21 cellular contexts compared by ENCODE assay signal in the genomic region with DNA sequence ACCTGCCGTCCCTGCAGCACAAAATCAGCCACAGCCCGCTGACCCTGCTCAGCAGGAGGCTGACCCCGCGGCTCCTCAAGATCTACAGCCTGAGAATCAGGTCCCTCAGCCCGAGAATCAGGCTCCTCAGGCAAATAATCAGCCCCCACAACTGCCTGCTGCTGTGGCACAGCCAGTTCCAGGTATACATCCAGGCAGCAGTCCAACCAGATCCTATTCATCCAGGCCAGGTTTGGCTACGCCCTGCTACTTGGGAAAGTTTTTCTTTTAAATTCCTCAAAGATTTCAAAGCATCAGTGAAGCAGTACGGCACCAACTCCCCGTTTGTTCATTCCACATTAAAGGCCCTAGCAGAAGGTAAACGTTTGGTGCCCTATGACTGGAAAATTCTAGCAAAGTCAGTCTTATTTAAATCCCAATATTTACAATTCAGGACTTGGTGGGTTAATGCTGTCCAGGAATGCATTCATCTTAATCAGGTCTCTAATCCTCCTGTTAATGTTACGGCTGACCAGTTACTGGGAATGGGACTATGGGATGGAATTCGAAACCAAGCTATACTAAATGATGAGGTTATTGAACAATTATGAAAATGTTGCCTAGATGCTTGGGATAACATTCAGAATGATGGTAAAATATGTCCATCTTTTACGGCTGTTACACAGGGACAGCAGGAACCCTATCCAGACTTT.
DNase-seq lines count a peak whose midpoint lies in the region; ATAC-seq and TF ChIP-seq lines count a peak whose summit lies in the region.
"Had no signal": no experiment of that assay in that cellular context is flagged by ENCODE, and none has a peak within 500 bp of the region (broad histone marks: within the 10 kb centered on the region; RNA-seq: fewer than 3 reads in every experiment).

No MANE protein-coding gene starts in this region.

- ATAC-seq in esophagus mucosa = peak; percentile 35
- no peak for ATAC-seq in HG02840 (IDR thresholded peaks at IDR 0.05; ENCODE audit: low FRiP score, unreplicated experiment)
- ATAC-seq in heart left ventricle = no peak
- ATAC-seq: GM12878 had no signal

- DNase-seq in astrocyte of the hippocampus (ENCODE audit: low read depth, low spot score) = peak; percentile 16
- no peak for DNase-seq in mesenchymal stem cell
- peak; percentile 88 to 91 for DNase-seq in thyroid gland
- no peak for DNase-seq in OCI-LY7 (ENCODE audit: low spot score)
- no peak for DNase-seq in LoVo (ENCODE audit: low spot score)
- DNase-seq in heart left ventricle = no peak
- DNase-seq: CD4-positive, alpha-beta memory T cell; COR-L47; GDM1; HCEC 1CT; NCI-H1092; NCI-H1417 treated with DMSO at 0.1 percent for 48 hours; NCI-H1694 treated with DMSO at 0.1 percent for 48 hours; NCI-H2081; NCI-H2227 treated with DMSO at 0.1 percent for 48 hours; NCI-H69; SIG-M5 had no signal

- H2AK5ac ChIP-seq in mesenchymal stem cell (ENCODE audit: low read length, severe bottlenecking) = no peak overlapping the region

- H3K9me3 ChIP-seq in mesenchymal stem cell (ENCODE audit: control insufficient read depth, low read length) (peaks cover 15% of the 10 kb centered on the region), thyroid gland (no peaks in the 10 kb centered on the region), OCI-LY7 (ENCODE audit: low read length) (no peaks in the 10 kb centered on the region), heart left ventricle (no peaks in the 10 kb centered on the region)

- H3K9ac ChIP-seq in mesenchymal stem cell (ENCODE audit: low read length) = no peak overlapping the region

- H3K36me3 ChIP-seq in mesenchymal stem cell (ENCODE audit: control insufficient read depth in 1 of 2, insufficient read depth in 2 of 2, low read depth in 1 of 2, low read length in 2 of 2) = peaks cover 0 to 12% of the 10 kb centered on the region in 2 experiments
- H3K36me3 ChIP-seq in thyroid gland = no peaks in the 10 kb centered on the region
- H3K36me3 ChIP-seq in OCI-LY7 (ENCODE audit: insufficient read depth, low read length) = peaks cover 30% of the 10 kb centered on the region
- no peaks in the 10 kb centered on the region for H3K36me3 ChIP-seq in heart left ventricle

- H4K20me1 ChIP-seq in OCI-LY7 (ENCODE audit: insufficient read depth, low read length) = no peaks in the 10 kb centered on the region

- POLR2A ChIA-PET in OCI-LY7 (lab: Charles Lee) = interaction anchor here (0.7 kb wide), 1 partner anchor 859 kb away, joined by 3 read pairs; no protein-coding TSS in a partner anchor

- H2BK120ac ChIP-seq in mesenchymal stem cell (ENCODE audit: low read depth, low read length) = no peak overlapping the region

- WGBS in mesenchymal stem cell = 85% methylated on average over 11 of the region's 12 CpGs
- 35 to 48% methylated on average over 12 of the region's 12 CpGs for WGBS in thyroid gland, 2 donors
- WGBS in heart left ventricle, 4 donors = 76 to 86% (median 81%) methylated on average over 12 of the region's 12 CpGs

- no peak overlapping the region for H3K18ac ChIP-seq in mesenchymal stem cell (ENCODE audit: low read depth in 1 of 2, low read length in 2 of 2)

- H3K79me1 ChIP-seq in mesenchymal stem cell (replicated peaks; ENCODE audit: low read length, poor library complexity, severe bottlenecking) = no peaks in the 10 kb centered on the region

- intact Hi-C loops in thyroid gland (cut with DNase I) = no loop called here
- intact Hi-C loops in OCI-LY7 (cut with micrococcal nuclease; ENCODE audit: unreplicated experiment) = no loop called here
- intact Hi-C loops in heart left ventricle (cut with DNase I) = no loop called here

- H3K27me3 ChIP-seq in mesenchymal stem cell (ENCODE audit: control insufficient read depth in 1 of 2, insufficient read depth in 1 of 2, low read length in 2 of 2) (no peaks in the 10 kb centered on the region), thyroid gland (no peaks in the 10 kb centered on the region), heart left ventricle (no peaks in the 10 kb centered on the region)

- H2AFZ ChIP-seq in mesenchymal stem cell (ENCODE audit: low read depth, low read length) (no peak overlapping the region), OCI-LY7 (ENCODE audit: low read length) (no peak overlapping the region)

- H3K4me1 ChIP-seq in mesenchymal stem cell (ENCODE audit: control insufficient read depth, insufficient read depth, low read depth, low read length) (peaks cover 8% of the 10 kb centered on the region), thyroid gland (peaks cover 45 to 58% of the 10 kb centered on the region in 2 donors), OCI-LY7 (ENCODE audit: insufficient read depth, low read length, poor library complexity, severe bottlenecking) (peaks cover 14% of the 10 kb centered on the region), heart left ventricle (peaks cover 0 to 9% (median 0%) of the 10 kb centered on the region in 12 donors)

- H3K27ac ChIP-seq in mesenchymal stem cell (ENCODE audit: low read length, poor library complexity, severe bottlenecking) (peak overlapping the region; percentile 46), thyroid gland (peak overlapping the region; percentile 89 to 93 (median 91)), OCI-LY7 (ENCODE audit: low read depth, low read length, poor library complexity, severe bottlenecking) (no peak overlapping the region), heart left ventricle (no peak overlapping the region)
- H3K27ac ChIP-seq: HL-60 had no signal

- no peak overlapping the region for H3K4me2 ChIP-seq in mesenchymal stem cell (ENCODE audit: low read length, poor library complexity, severe bottlenecking)
- no peak overlapping the region for H3K4me2 ChIP-seq in OCI-LY7 (ENCODE audit: low read length)

- H3K14ac ChIP-seq in mesenchymal stem cell (ENCODE audit: low read length in 2 of 2) = no peak overlapping the region

- no peak overlapping the region for H2BK12ac ChIP-seq in mesenchymal stem cell (ENCODE audit: low read length in 2 of 2)

- no peak overlapping the region for H4K8ac ChIP-seq in mesenchymal stem cell (ENCODE audit: low read length)

- no peak overlapping the region for H3K4me3 ChIP-seq in mesenchymal stem cell (ENCODE audit: insufficient read depth in 1 of 2, low read depth in 1 of 2, low read length in 2 of 2)
- H3K4me3 ChIP-seq in thyroid gland (replicated peaks in 1 of 3) = no peak overlapping the region
- H3K4me3 ChIP-seq in OCI-LY7 (ENCODE audit: low read depth, low read length, poor library complexity, severe bottlenecking) = no peak overlapping the region
- H3K4me3 ChIP-seq in heart left ventricle = no peak overlapping the region
- H3K4me3 ChIP-seq: GM12878 had no signal

- H2BK5ac ChIP-seq in mesenchymal stem cell (ENCODE audit: low read depth, low read length, poor library complexity, severe bottlenecking) = no peak overlapping the region

- no peaks in the 10 kb centered on the region for H3K79me2 ChIP-seq in OCI-LY7 (ENCODE audit: insufficient read depth, low read depth, low read length)

- peak in 1 of 2 donors; percentile 43 for TF ChIP-seq POLR2A in thyroid gland (IDR thresholded peaks at IDR 0.05)
- no peak for TF ChIP-seq POLR2A in heart left ventricle (IDR thresholded peaks at IDR 0.05)

- H4K91ac ChIP-seq in mesenchymal stem cell (ENCODE audit: low read length) = no peak overlapping the region

- no peaks in the 10 kb centered on the region for H3K9me2 ChIP-seq in OCI-LY7 (ENCODE audit: insufficient read depth, low read length)

- H2BK15ac ChIP-seq in mesenchymal stem cell (ENCODE audit: low read depth, poor library complexity, severe bottlenecking) = no peak overlapping the region

- CTCF ChIA-PET in OCI-LY7 (lab: Charles Lee; ENCODE audit: unreplicated experiment) = no interaction called here

- TF ChIP-seq CTCF in thyroid gland (IDR thresholded peaks at IDR 0.05) (no peak), OCI-LY7 (conservative IDR thresholded peaks at IDR 0.05; ENCODE audit: low read length) (no peak), heart left ventricle (IDR thresholded peaks at IDR 0.05) (no peak)

- no TSS peak for BruUV-seq in OCI-LY7 (replicated peaks; lab: Mats Ljungman, UMichigan)

- no peak overlapping the region for H3K23ac ChIP-seq in mesenchymal stem cell (ENCODE audit: low read length in 2 of 2)

- H3K4ac ChIP-seq in mesenchymal stem cell (ENCODE audit: low read depth in 1 of 2, low read length in 2 of 2) = no peak overlapping the region

Comparison
In these comparisons a context has a peak if more than half of its experiments do, and no peak if none do; other contexts are left out.
1. DNase-seq: peak in astrocyte of the hippocampus (single experiment) and thyroid gland (2 of 2); none in mesenchymal stem cell (single experiment), OCI-LY7 (single experiment), LoVo (single experiment) and heart left ventricle (0 of 5).
2. H3K27ac ChIP-seq: peak in mesenchymal stem cell (single experiment) and thyroid gland (3 of 3); none in OCI-LY7 (single experiment) and heart left ventricle (0 of 12).